Comparison of ENCODE assay signal across 20 cellular contexts in the genomic region with DNA sequence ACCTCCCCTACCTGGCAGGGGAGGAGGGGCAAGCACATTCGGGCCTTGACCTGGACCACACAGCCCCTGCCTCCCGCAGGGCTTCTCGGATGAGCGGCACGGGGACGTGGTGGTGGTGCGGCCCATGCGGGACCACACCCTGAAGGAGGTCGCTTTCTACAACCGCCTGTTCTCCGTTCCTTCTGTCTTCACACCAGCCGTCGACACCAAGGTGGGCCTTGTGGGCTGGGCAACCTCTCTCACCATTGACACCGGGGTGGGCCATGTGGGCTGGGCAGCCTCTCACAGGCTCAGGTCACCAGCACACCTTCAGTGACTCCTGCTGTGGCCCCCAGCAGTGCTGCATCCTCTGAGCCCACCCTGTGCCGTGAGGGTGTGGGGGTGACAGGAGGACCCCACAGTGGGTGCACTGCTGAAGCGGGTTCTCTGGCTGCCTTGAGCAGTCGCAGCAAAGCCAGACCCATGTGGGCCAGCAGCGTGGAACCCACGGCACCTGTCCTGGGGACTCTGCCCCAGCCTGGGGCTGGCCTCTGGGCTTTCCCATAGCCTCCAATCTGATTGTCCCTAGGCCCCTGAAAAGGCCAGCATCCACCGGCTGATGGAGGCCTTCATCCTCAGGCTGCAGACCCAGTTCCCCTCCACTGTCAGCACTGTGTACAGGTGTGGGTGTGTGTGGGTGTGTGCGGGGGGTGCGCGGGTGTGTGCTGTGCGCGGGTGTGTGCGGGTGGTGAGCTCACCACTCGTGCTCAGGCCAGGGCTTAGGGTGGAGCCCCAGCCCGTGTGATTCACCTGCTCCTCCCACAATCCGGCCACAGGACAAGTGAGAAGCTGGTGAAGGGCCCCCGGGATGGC. TPM values are rescaled to one million over a fixed set of nuclear protein-coding genes. Genes with fewer than 3 reads are reported as not detected.
DNase-seq lines count a peak whose midpoint lies in the region; ATAC-seq and TF ChIP-seq lines count a peak whose summit lies in the region.
"Had no signal": no experiment of that assay in that cellular context is flagged by ENCODE, and none has a peak within 500 bp of the region (broad histone marks: within the 10 kb centered on the region; RNA-seq: fewer than 3 reads in every experiment).

No MANE protein-coding gene starts in this region.

- H3K27ac Mint-ChIP-seq in stimulated activated memory B cell treated with anti-CD40 and anti-IgM and Interleukin-4, amounts not matched to agents 10 μg/mL and 1 μg/mL and 100 μg/mL, for 72 hours = no peak overlapping the region
- H3K27ac Mint-ChIP-seq: activated T-helper 2 cell treated with anti-CD3 and anti-CD28 coated beads, Interferon-gamma antibody, Interleukin-2, Interleukin-4, amounts not matched to agents 10 μg/mL and 5 μg/mL and 100 μg/mL, durations not matched to agents 14 hours and 24 hours and 36 hours; endodermal cell; nephron had no signal

- DNase-seq in AG08395 (ENCODE audit: low spot score) = peak; percentile 33
- peak; percentile 59 for DNase-seq in HK-2 (ENCODE audit: unreplicated experiment)
- DNase-seq in astrocyte of the hippocampus (ENCODE audit: low read depth, low spot score) = peak; percentile 28
- no peak for DNase-seq in lower lobe of right lung
- no peak for DNase-seq in effector memory CD4-positive, alpha-beta T cell
- DNase-seq in NOMO-1 treated with dmso at 0.1 percent for 144 hours (lab: John Stamatoyannopoulos, UW; ENCODE audit: unreplicated experiment) = no peak
- no peak for DNase-seq in HEK293T (ENCODE audit: extremely low spot score)
- DNase-seq: amniotic stem cell, BE2C, Calu3, endodermal cell, foreskin melanocyte, GF-D8, NCI-H1930, NCI-H526 had no signal

- H3K27me3 ChIP-seq in lower lobe of right lung (ENCODE audit: low read depth) = no peaks in the 10 kb centered on the region
- no peaks in the 10 kb centered on the region for H3K27me3 ChIP-seq in effector memory CD4-positive, alpha-beta T cell (replicated peaks; ENCODE audit: control insufficient read depth, insufficient read depth, low read length, poor library complexity, severe bottlenecking)
- H3K27me3 ChIP-seq: BE2C had no signal

- H3K36me3 Mint-ChIP-seq in stimulated activated memory B cell treated with anti-CD40 and anti-IgM and Interleukin-4, amounts not matched to agents 10 μg/mL and 1 μg/mL and 100 μg/mL, for 72 hours = peaks cover 38% of the 10 kb centered on the region

- H3K9me3 Mint-ChIP-seq in stimulated activated memory B cell treated with anti-CD40 and anti-IgM and Interleukin-4, amounts not matched to agents 10 μg/mL and 1 μg/mL and 100 μg/mL, for 72 hours = no peaks in the 10 kb centered on the region
- H3K9me3 Mint-ChIP-seq: activated T-helper 2 cell treated with anti-CD3 and anti-CD28 coated beads, Interferon-gamma antibody, Interleukin-2, Interleukin-4, amounts not matched to agents 10 μg/mL and 5 μg/mL and 100 μg/mL, durations not matched to agents 14 hours and 24 hours and 36 hours; endodermal cell; nephron had no signal

- no peak overlapping the region for H3K4me3 ChIP-seq in lower lobe of right lung
- H3K4me3 ChIP-seq in effector memory CD4-positive, alpha-beta T cell (ENCODE audit: insufficient read depth, low read depth, low read length, poor library complexity, severe bottlenecking) = no peak overlapping the region

- H3K9me3 ChIP-seq in lower lobe of right lung = no peaks in the 10 kb centered on the region
- no peaks in the 10 kb centered on the region for H3K9me3 ChIP-seq in effector memory CD4-positive, alpha-beta T cell (ENCODE audit: control insufficient read depth, low read length)
- H3K9me3 ChIP-seq: BE2C had no signal

- peaks cover 56% of the 10 kb centered on the region for H3K36me3 ChIP-seq in lower lobe of right lung
- H3K36me3 ChIP-seq in effector memory CD4-positive, alpha-beta T cell (ENCODE audit: control insufficient read depth, insufficient read depth, low read length) = peaks cover 54% of the 10 kb centered on the region

- no peak overlapping the region for H3K27ac ChIP-seq in lower lobe of right lung
- no peak overlapping the region for H3K27ac ChIP-seq in effector memory CD4-positive, alpha-beta T cell (ENCODE audit: insufficient read depth, low read length, poor library complexity, severe bottlenecking)
- H3K27ac ChIP-seq: VCaP had no signal

- peak; percentile 7 to 8 for ATAC-seq in lower lobe of right lung
- no peak for ATAC-seq in stimulated activated memory B cell treated with anti-CD40 and anti-IgM and Interleukin-4, amounts not matched to agents 10 μg/mL and 1 μg/mL and 100 μg/mL, for 72 hours

- H3K4me1 Mint-ChIP-seq in stimulated activated memory B cell treated with anti-CD40 and anti-IgM and Interleukin-4, amounts not matched to agents 10 μg/mL and 1 μg/mL and 100 μg/mL, for 72 hours = peaks cover 22% of the 10 kb centered on the region
- H3K4me1 Mint-ChIP-seq: endodermal cell, nephron had no signal

- no peaks in the 10 kb centered on the region for H3K4me1 ChIP-seq in lower lobe of right lung
- H3K4me1 ChIP-seq in effector memory CD4-positive, alpha-beta T cell (ENCODE audit: control insufficient read depth, insufficient read depth, low read length, poor library complexity, severe bottlenecking) = no peaks in the 10 kb centered on the region
- H3K4me1 ChIP-seq: BE2C had no signal

- TF ChIP-seq CTCF in lower lobe of right lung (IDR thresholded peaks at IDR 0.05) = no peak

- intact Hi-C loops in lower lobe of right lung (cut with DNase I) = no loop called here

- CTCF ChIA-PET in HEK293T (lab: Yijun Ruan, JAX) = no interaction called here

- POLR2A ChIA-PET in HEK293T (lab: Yijun Ruan, JAX) = no interaction called here

- H3K27me3 Mint-ChIP-seq in stimulated activated memory B cell treated with anti-CD40 and anti-IgM and Interleukin-4, amounts not matched to agents 10 μg/mL and 1 μg/mL and 100 μg/mL, for 72 hours = no peaks in the 10 kb centered on the region

- no peak overlapping the region for H3K4me3 Mint-ChIP-seq in stimulated activated memory B cell treated with anti-CD40 and anti-IgM and Interleukin-4, amounts not matched to agents 10 μg/mL and 1 μg/mL and 100 μg/mL, for 72 hours
- H3K4me3 Mint-ChIP-seq: endodermal cell, nephron had no signal

TF ChIP-seq in HEK293T, 16 proteins besides CTCF, POLR2A, EP300 and RAD21:
- TF ChIP-seq SUZ12 (IDR thresholded peaks at IDR 0.05) (no peak), SP1 (IDR thresholded peaks at IDR 0.05) (no peak), ZNF384 (IDR thresholded peaks at IDR 0.05) (no peak), BHLHE40 (IDR thresholded peaks at IDR 0.05; ENCODE audit: borderline replicate concordance) (no peak), NFRKB (IDR thresholded peaks at IDR 0.05) (no peak)

RNA-seq across cellular contexts. Expression of a gene that starts 7.5 kb away (rescaled TPM):
- total RNA-seq in lower lobe of right lung = 14.5 TPM

RNA-seq across cellular contexts. Expression of a gene that starts 7.6 kb away (rescaled TPM):
- 61.9 TPM for total RNA-seq in lower lobe of right lung

RNA-seq across cellular contexts. Expression of a gene that starts 27.5 kb away (rescaled TPM):
- 6.1 TPM for total RNA-seq in lower lobe of right lung
- total RNA-seq: chondrocyte had no signal

RNA-seq across cellular contexts. Expression of a gene that starts 50.9 kb away (rescaled TPM):
- total RNA-seq in lower lobe of right lung = 71.8 TPM

Comparison
In these comparisons a context has a peak if more than half of its experiments do, and no peak if none do; other contexts are left out.
1. DNase-seq: peak in AG08395 (single experiment), HK-2 (single experiment) and astrocyte of the hippocampus (single experiment); none in lower lobe of right lung (single experiment), effector memory CD4-positive, alpha-beta T cell (0 of 3), NOMO-1 treated with dmso at 0.1 percent for 144 hours (single experiment) and HEK293T (single experiment).